ENCODE assay signal across 16 cellular contexts in genomic region chr3:183807329-183807728, GRCh38.
DNase-seq lines count a peak whose midpoint lies in the region; ATAC-seq lines count a peak whose summit lies in the region.
"Had no signal": no experiment of that assay in that cellular context is flagged by ENCODE, and none has a peak within 500 bp of the region (broad histone marks: within the 10 kb centered on the region; RNA-seq: fewer than 3 reads in every experiment).

No MANE protein-coding gene starts in this region.

- H3K36me3 Mint-ChIP-seq in memory B cell = peaks cover 46% of the 10 kb centered on the region

- H3K4me3 Mint-ChIP-seq in memory B cell = no peak overlapping the region
- H3K4me3 Mint-ChIP-seq: activated naive CD8-positive, alpha-beta T cell treated with anti-CD3 and anti-CD28 coated beads, Interleukin-2, amount 10 ng/mL, durations not matched to agents 7 days and 5 days; H9; nephron had no signal

- peak; percentile 93 for DNase-seq in NCI-H128 (lab: John Stamatoyannopoulos, UW; ENCODE audit: unreplicated experiment)
- peak; percentile 99 to 100 for DNase-seq in NCI-H2081 (lab: John Stamatoyannopoulos, UW)
- DNase-seq in NCI-H69 (lab: John Stamatoyannopoulos, UW) = peak; percentile 99
- no peak for DNase-seq in memory B cell (ENCODE audit: low spot score in 2 of 2)
- DNase-seq in medulla oblongata (ENCODE audit: extremely low spot score) = no peak
- DNase-seq in LoVo (ENCODE audit: low spot score) = no peak
- no peak for DNase-seq in stimulated activated CD4-positive, alpha-beta T cell treated with anti-CD3 and anti-CD28 coated beads, Interleukin-15, amount 100 ng/mL, for 24 hours
- DNase-seq: activated naive CD8-positive, alpha-beta T cell treated with anti-CD3 and anti-CD28 coated beads, Interleukin-2, amount 10 ng/mL, durations not matched to agents 7 days and 5 days; brain microvascular endothelial cell; foreskin keratinocyte; H9; kidney glomerular epithelial cell; SW 1271; testis had no signal

- no peak for ATAC-seq in memory B cell (ENCODE audit: low read depth)
- ATAC-seq: foreskin keratinocyte, K562 had no signal

- no peaks in the 10 kb centered on the region for H3K9me3 Mint-ChIP-seq in memory B cell
- H3K9me3 Mint-ChIP-seq: activated naive CD8-positive, alpha-beta T cell treated with anti-CD3 and anti-CD28 coated beads, Interleukin-2, amount 10 ng/mL, durations not matched to agents 7 days and 5 days; H9; nephron had no signal

- H3K27ac Mint-ChIP-seq in memory B cell = peak overlapping the region; percentile 57
- H3K27ac Mint-ChIP-seq: activated naive CD8-positive, alpha-beta T cell treated with anti-CD3 and anti-CD28 coated beads, Interleukin-2, amount 10 ng/mL, durations not matched to agents 7 days and 5 days had no signal

- H3K27me3 Mint-ChIP-seq in memory B cell = no peaks in the 10 kb centered on the region
- H3K27me3 Mint-ChIP-seq: activated naive CD8-positive, alpha-beta T cell treated with anti-CD3 and anti-CD28 coated beads, Interleukin-2, amount 10 ng/mL, durations not matched to agents 7 days and 5 days had no signal

- no peaks in the 10 kb centered on the region for H3K4me1 Mint-ChIP-seq in memory B cell
- H3K4me1 Mint-ChIP-seq: activated naive CD8-positive, alpha-beta T cell treated with anti-CD3 and anti-CD28 coated beads, Interleukin-2, amount 10 ng/mL, durations not matched to agents 7 days and 5 days; H9 had no signal

Comparison
In these comparisons a context has a peak if more than half of its experiments do, and no peak if none do; other contexts are left out.
1. DNase-seq: peak in NCI-H128 (single experiment), NCI-H2081 (2 of 2) and NCI-H69 (single experiment); none in memory B cell (0 of 2), medulla oblongata (single experiment), LoVo (single experiment) and stimulated activated CD4-positive, alpha-beta T cell treated with anti-CD3 and anti-CD28 coated beads, Interleukin-15, amount 100 ng/mL, for 24 hours (single experiment).